In the genomic region with DNA sequence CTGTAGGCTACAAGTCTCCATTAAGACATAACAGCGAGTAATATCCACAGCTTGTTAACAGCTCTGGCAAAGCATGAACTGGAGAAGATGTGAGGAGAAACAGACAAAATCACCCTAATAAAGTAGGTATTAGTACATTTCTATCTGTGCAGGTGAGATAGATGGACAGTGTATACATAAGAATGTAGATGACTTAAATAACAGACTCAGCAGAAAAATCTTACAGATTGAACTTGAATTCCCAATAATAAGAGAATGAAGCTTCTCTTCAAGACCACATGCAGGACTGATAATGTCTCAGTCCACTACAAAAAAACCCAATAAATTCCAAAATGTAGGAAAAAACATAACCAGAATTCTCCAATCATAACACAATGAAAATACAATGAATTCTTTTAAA, we compare ENCODE assay signal across 35 cellular contexts.
"Had no signal": no experiment of that assay in that cellular context is flagged by ENCODE, and none has a peak within 500 bp of the region (broad histone marks: within the 10 kb centered on the region; RNA-seq: fewer than 3 reads in every experiment).

No MANE protein-coding gene starts in this region.

- DNase-seq: Karpas-422, Kasumi-1, MG63, MM.1S, MV-4-11, NCI-H1048, NCI-H1092, NCI-H1092 treated with DMSO at 0.1 percent for 48 hours, NCI-H1105, NCI-H1105 treated with DMSO at 0.1 percent for 48 hours, NCI-H1417, NCI-H1417 treated with DMSO at 0.1 percent for 48 hours, NCI-H1436, NCI-H1436 treated with DMSO at 0.1 percent for 48 hours, NCI-H146, NCI-H1694, NCI-H1694 treated with DMSO at 0.1 percent for 48 hours, NCI-H187, NCI-H187 treated with DMSO at 0.1 percent for 48 hours, NCI-H1930, NCI-H2029, NCI-H2029 treated with DMSO at 0.1 percent for 48 hours, NCI-H2081, NCI-H2081 treated with DMSO at 0.1 percent for 48 hours, NCI-H2107, NCI-H2171, NCI-H2171 treated with DMSO at 0.1 percent for 48 hours, NCI-H2227 treated with DMSO at 0.1 percent for 48 hours, NCI-H226, NCI-H345, NCI-H446, NCI-H446 treated with DMSO at 0.1 percent for 48 hours, NCI-H510A, NCI-H510A treated with DMSO at 0.1 percent for 48 hours, NCI-H524 had no signal

- H3K4me3 ChIP-seq: MG63 had no signal

- H3K27me3 ChIP-seq: MG63 had no signal

- H3K36me3 ChIP-seq: MG63 had no signal
